Comparison of ENCODE assay signal across 2 cellular contexts in genomic region chr4:54641101-54641500, GRCh38.
DNase-seq lines count a peak whose midpoint lies in the region; TF ChIP-seq lines count a peak whose summit lies in the region.
"Not testable (repeated sequence)": the region's sequence is repeated elsewhere in the genome, so short reads cannot be mapped to it uniquely, and the experiment has no call there.

No MANE protein-coding gene starts in this region.

- CTCF ChIA-PET in HEK293 (lab: Yijun Ruan, JAX); HEK293T (lab: Yijun Ruan, JAX): not testable (repeated sequence)

- POLR2A ChIA-PET in HEK293 (lab: Yijun Ruan, JAX); HEK293T (lab: Yijun Ruan, JAX): not testable (repeated sequence)

- not testable (repeated sequence) for H3K4me1 ChIP-seq in HEK293 (ENCODE audit: control insufficient read depth, insufficient read depth, low read length)

- H3K9me3 ChIP-seq in HEK293 (ENCODE audit: control insufficient read depth, insufficient read depth, low read depth, low read length) = not testable (repeated sequence)

- TF ChIP-seq CTCF in HEK293 (tag by site-specific recombination; IDR thresholded peaks at IDR 0.05) = not testable (repeated sequence)

- H3K4me3 ChIP-seq in HEK293 (ENCODE audit: low read depth, low read length) = not testable (repeated sequence)

- not testable (repeated sequence) for H3K36me3 ChIP-seq in HEK293 (ENCODE audit: control insufficient read depth in 2 of 2, insufficient read depth in 1 of 2, low read length in 2 of 2)

- H3K27ac ChIP-seq in HEK293 (ENCODE audit: extremely low read depth, low read depth, low read length) = not testable (repeated sequence)

- DNase-seq in HEK293T (ENCODE audit: extremely low spot score) = not testable (repeated sequence)

TF ChIP-seq in HEK293, 187 proteins besides CTCF, POLR2A, EP300 and RAD21:
- TF ChIP-seq SCRT1 (tag by site-specific recombination; IDR thresholded peaks at IDR 0.05; ENCODE audit: borderline replicate concordance) (peak; percentile 83; the same call in 1 of the 2 replicates), SCRT2 (tag by site-specific recombination; IDR thresholded peaks at IDR 0.05) (peak; percentile 58)

TF ChIP-seq in HEK293T, 16 proteins besides CTCF, POLR2A, EP300 and RAD21:
- 0 out of 2 replicates have a peak, but pooled peaks have one; percentile 1 for TF ChIP-seq ZNF384 (IDR thresholded peaks at IDR 0.05)
